ENCODE assay signal across 30 cellular contexts in genomic region chr2:230915297-230915696, GRCh38. TPM values are rescaled to one million over a fixed set of nuclear protein-coding genes. Genes with fewer than 3 reads are reported as not detected.
DNase-seq lines count a peak whose midpoint lies in the region; ATAC-seq and TF ChIP-seq lines count a peak whose summit lies in the region.
"Had no signal": no experiment of that assay in that cellular context is flagged by ENCODE, and none has a peak within 500 bp of the region (broad histone marks: within the 10 kb centered on the region; RNA-seq: fewer than 3 reads in every experiment).

No MANE protein-coding gene starts in this region.

- no peak overlapping the region for H3K4me3 Mint-ChIP-seq in activated naive CD4-positive, alpha-beta T cell treated with anti-CD3 and anti-CD28 coated beads, Interleukin-2, amount 10 ng/mL, durations not matched to agents 7 days and 5 days
- no peak overlapping the region for H3K4me3 Mint-ChIP-seq in activated naive CD8-positive, alpha-beta T cell
- H3K4me3 Mint-ChIP-seq in memory B cell (no peak overlapping the region), progenitor cell of endocrine pancreas (ENCODE audit: low read depth) (no peak overlapping the region)
- H3K4me3 Mint-ChIP-seq: natural killer cell had no signal

- no peak for TF ChIP-seq CTCF in stomach (IDR thresholded peaks at IDR 0.05)
- TF ChIP-seq CTCF in progenitor cell of endocrine pancreas (IDR thresholded peaks at IDR 0.05; ENCODE audit: unreplicated experiment), result no peak

- CTCF ChIA-PET in activated naive CD4-positive, alpha-beta T cell treated with anti-CD3 and anti-CD28 coated beads, Interleukin-2, amount 10 ng/mL, durations not matched to agents 7 days and 5 days (lab: Charles Lee), result interaction anchor here (3.3 to 3.4 kb wide), 2 partner anchors 14 to 72 kb away, joined by 13 to 15 read pairs; no protein-coding TSS in a partner anchor

- TF ChIP-seq POLR2A in stomach (IDR thresholded peaks at IDR 0.05), result no peak

- ATAC-seq in activated naive CD4-positive, alpha-beta T cell treated with anti-CD3 and anti-CD28 coated beads, Interleukin-2, amount 50 U/mL, for 72 hours, result no peak
- no peak for ATAC-seq in memory B cell (ENCODE audit: low read depth)
- no peak for ATAC-seq in HG03097 (IDR thresholded peaks at IDR 0.05; ENCODE audit: low FRiP score, unreplicated experiment)
- ATAC-seq: natural killer cell, Right ventricle myocardium inferior, SK-N-SH treated with all-trans-retinoic acid at 6 μM for 48 hours had no signal

- H3K9me3 ChIP-seq in stomach, result no peaks in the 10 kb centered on the region
- H3K9me3 ChIP-seq: Caco-2 had no signal

- H3K36me3 ChIP-seq in stomach, result no peaks in the 10 kb centered on the region
- H3K36me3 ChIP-seq: BLaER1 treated with 17β-estradiol and CSF1 and Interleukin-3, amounts not matched to agents 10 nM and 100 nM had no signal

- peaks cover 0 to 13% (median 0%) of the 10 kb centered on the region in 3 donors for H3K27me3 ChIP-seq in stomach
- H3K27me3 ChIP-seq: BLaER1 treated with 17β-estradiol and CSF1 and Interleukin-3, amounts not matched to agents 10 nM and 100 nM had no signal

- H3K4me3 ChIP-seq in stomach, result no peak overlapping the region
- H3K4me3 ChIP-seq: BLaER1 treated with 17β-estradiol and CSF1 and Interleukin-3, amounts not matched to agents 10 nM and 100 nM; smooth muscle cell had no signal

- no peaks in the 10 kb centered on the region for H3K9me3 Mint-ChIP-seq in activated naive CD4-positive, alpha-beta T cell treated with anti-CD3 and anti-CD28 coated beads, Interleukin-2, amount 10 ng/mL, durations not matched to agents 7 days and 5 days
- no peaks in the 10 kb centered on the region for H3K9me3 Mint-ChIP-seq in activated naive CD4-positive, alpha-beta T cell treated with anti-CD3 and anti-CD28 coated beads, Interleukin-2, amount 50 U/mL, for 72 hours
- H3K9me3 Mint-ChIP-seq in activated naive CD8-positive, alpha-beta T cell (ENCODE audit: low read depth), result no peaks in the 10 kb centered on the region
- H3K9me3 Mint-ChIP-seq in memory B cell (no peaks in the 10 kb centered on the region), progenitor cell of endocrine pancreas (ENCODE audit: low read depth) (no peaks in the 10 kb centered on the region)
- H3K9me3 Mint-ChIP-seq: natural killer cell had no signal

- H3K4me1 Mint-ChIP-seq in activated naive CD4-positive, alpha-beta T cell treated with anti-CD3 and anti-CD28 coated beads, Interleukin-2, amount 10 ng/mL, durations not matched to agents 7 days and 5 days, result peaks cover 15% of the 10 kb centered on the region
- H3K4me1 Mint-ChIP-seq in activated naive CD8-positive, alpha-beta T cell (ENCODE audit: low read depth), result peaks cover 74% of the 10 kb centered on the region
- H3K4me1 Mint-ChIP-seq in memory B cell (peaks cover 11% of the 10 kb centered on the region), progenitor cell of endocrine pancreas (ENCODE audit: low read depth) (peaks cover 4% of the 10 kb centered on the region)
- H3K4me1 Mint-ChIP-seq: natural killer cell had no signal

- H3K36me3 Mint-ChIP-seq in activated naive CD4-positive, alpha-beta T cell treated with anti-CD3 and anti-CD28 coated beads, Interleukin-2, amount 10 ng/mL, durations not matched to agents 7 days and 5 days, result no peaks in the 10 kb centered on the region
- peaks cover 4 to 12% of the 10 kb centered on the region in 2 donors for H3K36me3 Mint-ChIP-seq in activated naive CD4-positive, alpha-beta T cell treated with anti-CD3 and anti-CD28 coated beads, Interleukin-2, amount 50 U/mL, for 72 hours
- peaks cover 9% of the 10 kb centered on the region for H3K36me3 Mint-ChIP-seq in activated naive CD8-positive, alpha-beta T cell
- H3K36me3 Mint-ChIP-seq in memory B cell (peaks cover 10% of the 10 kb centered on the region), progenitor cell of endocrine pancreas (ENCODE audit: insufficient read depth) (no peaks in the 10 kb centered on the region)
- H3K36me3 Mint-ChIP-seq: natural killer cell had no signal

- no peaks in the 10 kb centered on the region for H3K4me1 ChIP-seq in stomach
- H3K4me1 ChIP-seq: Caco-2 had no signal

- H3K27ac ChIP-seq in stomach, result no peak overlapping the region

- H3K27ac Mint-ChIP-seq in activated naive CD4-positive, alpha-beta T cell treated with anti-CD3 and anti-CD28 coated beads, Interleukin-2, amount 10 ng/mL, durations not matched to agents 7 days and 5 days, result no peak overlapping the region
- H3K27ac Mint-ChIP-seq in activated naive CD4-positive, alpha-beta T cell treated with anti-CD3 and anti-CD28 coated beads, Interleukin-2, amount 50 U/mL, for 72 hours, result no peak overlapping the region
- peak overlapping the region; percentile 69 for H3K27ac Mint-ChIP-seq in activated naive CD8-positive, alpha-beta T cell
- H3K27ac Mint-ChIP-seq in memory B cell, result peak overlapping the region; percentile 36
- no peak overlapping the region for H3K27ac Mint-ChIP-seq in progenitor cell of endocrine pancreas
- H3K27ac Mint-ChIP-seq: natural killer cell had no signal

- H3K27me3 Mint-ChIP-seq in activated naive CD4-positive, alpha-beta T cell treated with anti-CD3 and anti-CD28 coated beads, Interleukin-2, amount 10 ng/mL, durations not matched to agents 7 days and 5 days, result peaks cover 23% of the 10 kb centered on the region
- H3K27me3 Mint-ChIP-seq in activated naive CD8-positive, alpha-beta T cell, result no peaks in the 10 kb centered on the region
- H3K27me3 Mint-ChIP-seq in memory B cell (no peaks in the 10 kb centered on the region), progenitor cell of endocrine pancreas (peaks cover 7% of the 10 kb centered on the region)

- WGBS in stomach, 5 donors, result 50 to 64% (median 54%) methylated on average over 4 to 6 of the region's 6 CpGs

- no peak for TF ChIP-seq EP300 in stomach (IDR thresholded peaks at IDR 0.05)

- intact Hi-C loops in stomach (cut with DNase I; ENCODE audit: low total_unique reads), result loop anchor here (10.0 kb wide), 1 partner anchor 70 kb away; no protein-coding TSS in a partner anchor

- peak; percentile 14 for DNase-seq in activated naive CD4-positive, alpha-beta T cell treated with anti-CD3 and anti-CD28 coated beads, Interleukin-2, amount 10 ng/mL, durations not matched to agents 7 days and 5 days
- DNase-seq in activated naive CD4-positive, alpha-beta T cell treated with anti-CD3 and anti-CD28 coated beads, Interleukin-2, amount 50 U/mL, for 72 hours (ENCODE audit: low spot score in 2 of 2), result no peak
- DNase-seq in memory B cell (ENCODE audit: low spot score in 2 of 2) (no peak), stomach (peak; percentile 1), DMS79 treated with DMSO at 0.1 percent for 48 hours (lab: John Stamatoyannopoulos, UW) (no peak), progenitor cell of endocrine pancreas (ENCODE audit: low spot score, unreplicated experiment) (no peak)
- DNase-seq: activated CD4-positive, alpha-beta T cell treated with anti-CD3 and anti-CD28 coated beads for 4 hours; activated naive CD4-positive, alpha-beta T cell; anterior cingulate cortex; Caco-2; effector memory CD4-positive, alpha-beta T cell; erythroblast; GF-D8; kidney; NCI-H1048; NCI-H1694; OCI-M1; retina; stimulated activated CD4-positive, alpha-beta T cell treated with anti-CD3 and anti-CD28 coated beads, Interleukin-2, amount 100 ng/mL, for 24 hours had no signal

RNA-seq across cellular contexts. Expression of gene GPR55, which starts 9.7 kb away (rescaled TPM):
- 10 to 100 TPM in 1 of 2 donors, 1 to 10 TPM in 1; 2.6 to 12.1 TPM for total RNA-seq in activated naive CD4-positive, alpha-beta T cell treated with anti-CD3 and anti-CD28 coated beads, Interleukin-2, amount 50 U/mL, for 72 hours
- under 1 TPM in 1 of 5 donors, not detected in 4; 0.37 TPM for total RNA-seq in stomach
- polyA plus RNA-seq in stomach, result under 1 TPM in 2 of 3 donors, not detected in 1; 0.13 to 0.19 TPM
- not detected in 2 replicates for total RNA-seq in progenitor cell of endocrine pancreas
- total RNA-seq: Caco-2, fibroblast of villous mesenchyme, osteoblast, Right ventricle myocardium inferior, smooth muscle cell, temporal lobe had no signal
- polyA plus RNA-seq: AG04450, smooth muscle cell had no signal

RNA-seq across cellular contexts. Expression of gene ITM2C, which starts 50.6 kb away (rescaled TPM):
- total RNA-seq in activated naive CD4-positive, alpha-beta T cell treated with anti-CD3 and anti-CD28 coated beads, Interleukin-2, amount 50 U/mL, for 72 hours, result 10 to 100 TPM; 18.4 to 90.2 TPM
- total RNA-seq in stomach (1,000 to 10,000 TPM in 1 of 5 donors, 100 to 1,000 TPM in 2, 10 to 100 TPM in 2; 35.6 to 1,030 (median 105) TPM), progenitor cell of endocrine pancreas (169 and 174 TPM in 2 replicates)
- 10 to 100 TPM; 26.9 to 40.8 (median 32.2) TPM for polyA plus RNA-seq in stomach

Comparison
In these comparisons a context has a peak if more than half of its experiments do, and no peak if none do; other contexts are left out.
1. DNase-seq: peak in activated naive CD4-positive, alpha-beta T cell treated with anti-CD3 and anti-CD28 coated beads, Interleukin-2, amount 10 ng/mL, durations not matched to agents 7 days and 5 days (single experiment) and stomach (single experiment); none in activated naive CD4-positive, alpha-beta T cell treated with anti-CD3 and anti-CD28 coated beads, Interleukin-2, amount 50 U/mL, for 72 hours (0 of 2), memory B cell (0 of 2), DMS79 treated with DMSO at 0.1 percent for 48 hours (single experiment) and progenitor cell of endocrine pancreas (single experiment).
2. H3K27ac Mint-ChIP-seq: peak in activated naive CD8-positive, alpha-beta T cell (single experiment) and memory B cell (single experiment); none in activated naive CD4-positive, alpha-beta T cell treated with anti-CD3 and anti-CD28 coated beads, Interleukin-2, amount 10 ng/mL, durations not matched to agents 7 days and 5 days (single experiment), activated naive CD4-positive, alpha-beta T cell treated with anti-CD3 and anti-CD28 coated beads, Interleukin-2, amount 50 U/mL, for 72 hours (0 of 2) and progenitor cell of endocrine pancreas (single experiment).